ENCODE assay signal across 17 cellular contexts in the genomic region with DNA sequence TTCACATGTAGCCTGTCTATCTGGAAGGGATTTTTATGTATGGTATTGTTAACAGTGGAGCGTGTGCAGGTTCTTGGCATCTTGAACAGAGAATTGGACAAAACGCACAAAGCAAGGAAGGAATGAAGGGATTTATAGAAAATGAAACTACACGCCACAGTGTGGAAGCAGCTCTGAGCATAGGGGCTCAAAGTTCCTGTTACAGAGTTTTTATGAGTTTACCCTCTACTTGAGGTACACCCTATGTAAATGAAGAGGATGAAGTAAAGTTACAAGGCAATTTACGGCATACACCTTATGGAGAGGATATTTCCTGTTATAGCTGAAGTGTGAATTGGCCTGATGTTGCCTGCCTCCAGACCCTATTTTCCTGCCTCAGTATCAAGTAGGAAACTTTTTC. TPM values are rescaled to one million over a fixed set of nuclear protein-coding genes. Genes with fewer than 3 reads are reported as not detected.
A peak's percentile ranks its signal among the peaks of the same experiment; 100 is the strongest.
DNase-seq lines count a peak whose midpoint lies in the region; ATAC-seq and FAIRE-seq lines count a peak whose summit lies in the region.
"Had no signal": no experiment of that assay in that cellular context is flagged by ENCODE, and none has a peak within 500 bp of the region (broad histone marks: within the 10 kb centered on the region; RNA-seq: fewer than 3 reads in every experiment).

No MANE protein-coding gene starts in this region.

- no peaks in the 10 kb centered on the region for H3K4me1 ChIP-seq in small intestine (ENCODE audit: control insufficient read depth in 2 of 2, insufficient read depth in 1 of 2, low read depth in 1 of 2, low read length in 1 of 2)

- no peak overlapping the region for H3K4me3 ChIP-seq in small intestine (ENCODE audit: low read depth in 1 of 2, low read length in 2 of 2)
- H3K4me3 ChIP-seq: A549 had no signal

- H3K27me3 ChIP-seq in small intestine (ENCODE audit: control insufficient read depth in 2 of 2, insufficient read depth in 2 of 2, low read length in 2 of 2), result no peaks in the 10 kb centered on the region

- intact Hi-C loops in left colon (cut with DNase I, micrococcal nuclease), result no loop called here

- no peak overlapping the region for H3K27ac ChIP-seq in small intestine (ENCODE audit: low read depth in 1 of 2, low read length in 1 of 2)
- H3K27ac ChIP-seq: 22Rv1, A549, C4-2B had no signal

- no peaks in the 10 kb centered on the region for H3K36me3 ChIP-seq in small intestine (ENCODE audit: control insufficient read depth in 2 of 2, insufficient read depth in 2 of 2, low read length in 2 of 2)

- no peaks in the 10 kb centered on the region for H3K9me3 ChIP-seq in small intestine (ENCODE audit: control insufficient read depth, low read depth)
- H3K9me3 ChIP-seq: A549 had no signal

- WGBS in small intestine, 3 donors, result 15 to 57% (median 31%) methylated on average over 4 of the region's 4 CpGs

- DNase-seq in NCI-H510A treated with DMSO at 0.1 percent for 48 hours (lab: John Stamatoyannopoulos, UW), result peak; percentile 41
- DNase-seq in NCI-H510A (lab: John Stamatoyannopoulos, UW), result no peak
- no peak for DNase-seq in left colon
- DNase-seq in small intestine, result peak; percentile 60
- DNase-seq in NCI-H2171 treated with DMSO at 0.1 percent for 48 hours (lab: John Stamatoyannopoulos, UW), result no peak
- DNase-seq: AML-193; CD4-positive, alpha-beta T cell; DMS79 treated with DMSO at 0.1 percent for 48 hours; GF-D8; H9 had no signal

- FAIRE-seq in small intestine (lab: Jason Lieb, UNC), result no peak
- FAIRE-seq: A549, H1, HepG2 had no signal

- peak; percentile 92 for ATAC-seq in left colon
- ATAC-seq in GM19455 (IDR thresholded peaks at IDR 0.05; ENCODE audit: unreplicated experiment), result no peak
- ATAC-seq in HG02623 (IDR thresholded peaks at IDR 0.05; ENCODE audit: unreplicated experiment), result no peak
- ATAC-seq: A549, HepG2 had no signal

RNA-seq across cellular contexts. Expression of a gene that starts 33.2 kb away (rescaled TPM):
- total RNA-seq in left colon, result 1 to 10 TPM; 5.9 to 7.1 TPM
- 1 to 10 TPM; 1.5 to 4.0 (median 1.6) TPM for polyA plus RNA-seq in small intestine
- total RNA-seq: H1, HepG2 had no signal

RNA-seq across cellular contexts. Expression of a gene that starts 48.5 kb away (rescaled TPM):
- total RNA-seq in left colon, result 10 to 100 TPM; 78.3 to 78.9 TPM
- 10 to 100 TPM; 24.0 to 32.0 (median 24.0) TPM for polyA plus RNA-seq in small intestine

Comparison
In these comparisons a context has a peak if more than half of its experiments do, and no peak if none do; other contexts are left out.
1. DNase-seq: peak in NCI-H510A treated with DMSO at 0.1 percent for 48 hours (single experiment) and small intestine (single experiment); none in NCI-H510A (single experiment), left colon (0 of 2) and NCI-H2171 treated with DMSO at 0.1 percent for 48 hours (single experiment).